ENCODE assay signal across 26 cellular contexts in the genomic region with DNA sequence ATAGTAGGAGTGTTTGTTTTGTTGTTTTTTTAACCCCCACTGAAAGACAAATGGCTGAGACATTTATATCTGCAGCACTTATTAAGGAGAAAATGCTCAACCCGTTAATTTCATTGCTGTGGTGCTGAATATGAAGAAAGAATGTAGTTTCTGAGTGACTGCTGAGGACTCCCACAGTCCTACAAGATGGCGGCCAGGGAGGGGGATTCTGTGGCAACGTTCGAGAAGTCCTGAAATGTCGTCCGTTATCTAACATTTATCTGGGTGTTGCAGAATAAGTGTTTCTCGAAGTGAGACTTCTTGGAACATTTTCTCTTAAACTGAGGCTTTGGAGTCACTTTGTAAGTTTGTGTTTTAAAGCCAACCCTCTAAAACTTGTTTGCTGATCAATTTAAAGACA.
"Had no signal": no experiment of that assay in that cellular context is flagged by ENCODE, and none has a peak within 500 bp of the region (broad histone marks: within the 10 kb centered on the region; RNA-seq: fewer than 3 reads in every experiment).

No MANE protein-coding gene starts in this region.

- H3K27me3 ChIP-seq: brain microvascular endothelial cell had no signal

- H3K4me3 ChIP-seq: gastroesophageal sphincter, left ventricle myocardium inferior, spleen, transverse colon had no signal

- DNase-seq: activated CD4-positive, alpha-beta memory T cell treated with anti-CD3 and anti-CD28 coated beads for 36 hours; activated CD4-positive, alpha-beta T cell treated with anti-CD3 and anti-CD28 coated beads, Interleukin-2, amount 10 ng/mL, durations not matched to agents 24 days and 14 days; activated CD4-positive, CD25-positive, alpha-beta regulatory T cell treated with anti-CD3 and anti-CD28 coated beads, Interleukin-2, amount 50 U/mL, for 72 hours; activated CD8-positive, alpha-beta memory T cell treated with anti-CD3 and anti-CD28 coated beads, Interleukin-2, amount 50 U/mL, for 4 hours; activated effector memory CD4-positive, alpha-beta T cell treated with anti-CD3 and anti-CD28 coated beads, Interleukin-2, amount 50 U/mL, for 16 hours; activated naive CD4-positive, alpha-beta T cell treated with anti-CD3 and anti-CD28 coated beads for 36 hours; activated naive CD8-positive, alpha-beta T cell treated with anti-CD3 and anti-CD28 coated beads for 36 hours; activated T-cell treated with anti-CD3 and anti-CD28 coated beads, Interleukin-2, amount 50 U/mL, for 1 hour; brain microvascular endothelial cell; cortex of kidney; effector memory CD8-positive, alpha-beta T cell; hippocampal formation; left ventricle myocardium inferior; naive B cell; nephron progenitor cell; occipital lobe; right cardiac atrium; spleen; stimulated activated naive CD4-positive, alpha-beta T cell; T-helper 17 cell; T1000; transverse colon; WERI-Rb-1 had no signal

- H3K9me3 ChIP-seq: gastroesophageal sphincter, left ventricle myocardium inferior, spleen, transverse colon had no signal

- H3K36me3 Mint-ChIP-seq: activated CD4-positive, alpha-beta memory T cell treated with anti-CD3 and anti-CD28 coated beads for 36 hours; activated naive CD8-positive, alpha-beta T cell treated with anti-CD3 and anti-CD28 coated beads for 36 hours; mesothelial cell of epicardium; naive B cell had no signal

- H3K27me3 Mint-ChIP-seq: activated naive CD8-positive, alpha-beta T cell treated with anti-CD3 and anti-CD28 coated beads for 36 hours had no signal

- H3K27ac Mint-ChIP-seq: activated CD4-positive, alpha-beta memory T cell treated with anti-CD3 and anti-CD28 coated beads for 36 hours; activated CD4-positive, alpha-beta T cell treated with anti-CD3 and anti-CD28 coated beads, Interleukin-2, amount 10 ng/mL, durations not matched to agents 24 days and 14 days; activated naive CD4-positive, alpha-beta T cell treated with anti-CD3 and anti-CD28 coated beads for 36 hours; activated naive CD8-positive, alpha-beta T cell treated with anti-CD3 and anti-CD28 coated beads for 36 hours; activated T-helper 1 cell treated with anti-CD3 and anti-CD28 coated beads, Interleukin-12 subunit alpha, Interleukin-12 subunit beta, Interleukin-2, Interleukin-4 antibody, amounts not matched to agents 30 ng/mL and 10 ng/mL and 1 ng/mL, durations not matched to agents 14 hours and 24 hours and 36 hours; effector memory CD8-positive, alpha-beta T cell; mesothelial cell of epicardium; naive B cell; nephron progenitor cell; T-helper 17 cell had no signal

- ATAC-seq: effector memory CD8-positive, alpha-beta T cell; gastroesophageal sphincter; right cardiac atrium; T-helper 17 cell had no signal

- H3K4me3 Mint-ChIP-seq: activated CD4-positive, alpha-beta memory T cell treated with anti-CD3 and anti-CD28 coated beads for 36 hours; activated CD4-positive, alpha-beta T cell treated with anti-CD3 and anti-CD28 coated beads, Interleukin-2, amount 10 ng/mL, durations not matched to agents 24 days and 14 days; activated naive CD4-positive, alpha-beta T cell treated with anti-CD3 and anti-CD28 coated beads for 36 hours; activated naive CD8-positive, alpha-beta T cell treated with anti-CD3 and anti-CD28 coated beads for 36 hours; activated T-helper 1 cell treated with anti-CD3 and anti-CD28 coated beads, Interleukin-12 subunit alpha, Interleukin-12 subunit beta, Interleukin-2, Interleukin-4 antibody, amounts not matched to agents 30 ng/mL and 10 ng/mL and 1 ng/mL, durations not matched to agents 14 hours and 24 hours and 36 hours; effector memory CD8-positive, alpha-beta T cell; mesothelial cell of epicardium; naive B cell; nephron progenitor cell; T-helper 17 cell had no signal

- H3K27ac ChIP-seq: brain microvascular endothelial cell, gastroesophageal sphincter, left ventricle myocardium inferior, spleen, transverse colon, WERI-Rb-1 had no signal

- H3K4me1 Mint-ChIP-seq: activated CD4-positive, alpha-beta T cell treated with anti-CD3 and anti-CD28 coated beads, Interleukin-2, amount 10 ng/mL, durations not matched to agents 24 days and 14 days; naive B cell; nephron progenitor cell had no signal

- H3K9me3 Mint-ChIP-seq: activated CD4-positive, alpha-beta memory T cell treated with anti-CD3 and anti-CD28 coated beads for 36 hours; activated CD4-positive, alpha-beta T cell treated with anti-CD3 and anti-CD28 coated beads, Interleukin-2, amount 10 ng/mL, durations not matched to agents 24 days and 14 days; activated naive CD4-positive, alpha-beta T cell treated with anti-CD3 and anti-CD28 coated beads for 36 hours; activated naive CD8-positive, alpha-beta T cell treated with anti-CD3 and anti-CD28 coated beads for 36 hours; activated T-helper 1 cell treated with anti-CD3 and anti-CD28 coated beads, Interleukin-12 subunit alpha, Interleukin-12 subunit beta, Interleukin-2, Interleukin-4 antibody, amounts not matched to agents 30 ng/mL and 10 ng/mL and 1 ng/mL, durations not matched to agents 14 hours and 24 hours and 36 hours; effector memory CD8-positive, alpha-beta T cell; mesothelial cell of epicardium; naive B cell; nephron progenitor cell had no signal

- H3K4me1 ChIP-seq: gastroesophageal sphincter, left ventricle myocardium inferior, spleen, transverse colon had no signal

- H3K36me3 ChIP-seq: brain microvascular endothelial cell, gastroesophageal sphincter, left ventricle myocardium inferior, spleen, transverse colon, WERI-Rb-1 had no signal
